8 cellular contexts compared by ENCODE assay signal in genomic region chr18:50374170-50374752, GRCh38. TPM values are rescaled to one million over a fixed set of nuclear protein-coding genes. Genes with fewer than 3 reads are reported as not detected.
DNase-seq lines count a peak whose midpoint lies in the region; ATAC-seq and TF ChIP-seq lines count a peak whose summit lies in the region.

No MANE protein-coding gene starts in this region.

- H3K27ac Mint-ChIP-seq in HFFc6: peak overlapping the region; percentile 69
- peak overlapping the region; percentile 14 to 93 for H3K27ac Mint-ChIP-seq in activated naive CD4-positive, alpha-beta T cell treated with anti-CD3 and anti-CD28 coated beads, Interleukin-2, amount 50 U/mL, for 72 hours

- H3K36me3 ChIP-seq in iPS-18a (ENCODE audit: control insufficient read depth, low read depth, low read length) (peaks cover 6% of the 10 kb centered on the region), spleen (no peaks in the 10 kb centered on the region)

- H3K4me3 Mint-ChIP-seq in HFFc6: peak overlapping the region; percentile 92

- peaks cover 24% of the 10 kb centered on the region for H3K4me1 Mint-ChIP-seq in HFFc6 (ENCODE audit: low read depth)

- no peak for ATAC-seq in activated naive CD4-positive, alpha-beta T cell treated with anti-CD3 and anti-CD28 coated beads, Interleukin-2, amount 50 U/mL, for 72 hours
- ATAC-seq in GM21367 (IDR thresholded peaks at IDR 0.05; ENCODE audit: unreplicated experiment) (no peak), GM18870 (IDR thresholded peaks at IDR 0.05; ENCODE audit: unreplicated experiment) (no peak)

- no peak overlapping the region for H3K9ac ChIP-seq in iPS-18a (ENCODE audit: low read length)

- 79 to 82% (median 81%) methylated on average over 8 of the region's 8 CpGs for WGBS in spleen, 5 donors

- H3K4me1 ChIP-seq in iPS-18a (ENCODE audit: control insufficient read depth, low read depth, low read length): peaks cover 12% of the 10 kb centered on the region
- peaks cover 3 to 20% (median 11%) of the 10 kb centered on the region in 6 donors for H3K4me1 ChIP-seq in spleen

- H3K27ac ChIP-seq in iPS-18a (ENCODE audit: low read length): no peak overlapping the region
- H3K27ac ChIP-seq in spleen: peak overlapping the region in 7 of 8 donors; percentile 55 to 87 (median 78)

- peaks cover 3% of the 10 kb centered on the region; the same call in 1 of the 2 replicates for H3K27me3 Mint-ChIP-seq in HFFc6 (ENCODE audit: insufficient read depth)

- peaks cover 9% of the 10 kb centered on the region; the same call in 1 of the 2 replicates for H3K36me3 Mint-ChIP-seq in HFFc6 (ENCODE audit: low read depth)
- H3K36me3 Mint-ChIP-seq in activated naive CD4-positive, alpha-beta T cell treated with anti-CD3 and anti-CD28 coated beads, Interleukin-2, amount 50 U/mL, for 72 hours: peaks cover 20 to 41% of the 10 kb centered on the region in 2 donors

- intact Hi-C loops in spleen (cut with DNase I; ENCODE audit: low total_unique reads): loop anchor here (10.0 kb wide), 1 partner anchor 89 kb away; the partner anchor contains the start of genes CXXC1 and MBD1

- H3K9me3 Mint-ChIP-seq in HFFc6: peaks cover 12% of the 10 kb centered on the region
- H3K9me3 Mint-ChIP-seq in activated naive CD4-positive, alpha-beta T cell treated with anti-CD3 and anti-CD28 coated beads, Interleukin-2, amount 50 U/mL, for 72 hours: peaks cover 9 to 10% of the 10 kb centered on the region in 2 donors

- TF ChIP-seq CTCF in HFFc6 (IDR thresholded peaks at IDR 0.05): no peak
- TF ChIP-seq CTCF in spleen (IDR thresholded peaks at IDR 0.05 in 8 of 11, conservative IDR thresholded peaks at IDR 0.05 in 3 of 11): no peak

- TF ChIP-seq POLR2A in spleen (IDR thresholded peaks at IDR 0.05): no peak

- peak overlapping the region; percentile 42 for H3K4me3 ChIP-seq in iPS-18a (ENCODE audit: low read length)
- peak overlapping the region in 7 of 8 donors; percentile 38 to 69 (median 57) for H3K4me3 ChIP-seq in spleen

- H3K9me3 ChIP-seq in iPS-18a (ENCODE audit: control insufficient read depth, low read depth, low read length): peaks cover 7% of the 10 kb centered on the region
- H3K9me3 ChIP-seq in spleen: peaks cover 6 to 20% (median 17%) of the 10 kb centered on the region in 8 donors

- H3K27me3 ChIP-seq in iPS-18a (ENCODE audit: control insufficient read depth, insufficient read depth, low read length) (no peaks in the 10 kb centered on the region), spleen (replicated peaks in 1 of 7) (peaks cover 0 to 10% (median 0%) of the 10 kb centered on the region in 7 donors)

- DNase-seq in HFFc6 (no peak), spleen (no peak), mucosa of gallbladder (ENCODE audit: low spot score) (no peak)
- no peak for DNase-seq in activated naive CD4-positive, alpha-beta T cell treated with anti-CD3 and anti-CD28 coated beads, Interleukin-2, amount 50 U/mL, for 72 hours (ENCODE audit: low spot score in 2 of 2)
- no peak for DNase-seq in stimulated activated CD4-positive, alpha-beta T cell treated with anti-CD3 and anti-CD28 coated beads, Interleukin-4, amount 100 ng/mL, for 24 hours

RNA-seq across cellular contexts. Expression of gene SKA1, which starts 0.6 kb away (rescaled TPM):
- 10 to 100 TPM in 5 of 6 experiments, 1 to 10 TPM in 1; 8.2 to 18.0 (median 15.7) TPM for total RNA-seq in HFFc6 (2021; fragmentation: NEBNext Ultra II Directional; extraction: Animal tissue kit (Norgen Biotek cat#: 25700))
- total RNA-seq in activated naive CD4-positive, alpha-beta T cell treated with anti-CD3 and anti-CD28 coated beads, Interleukin-2, amount 50 U/mL, for 72 hours: 10 to 100 TPM; 34.6 to 55.4 TPM
- total RNA-seq in spleen (1 to 10 TPM in 5 of 7 donors, under 1 TPM in 2; 0.66 to 4.2 (median 1.8) TPM), mucosa of gallbladder (0.55 TPM)
- 1 to 10 TPM in 2 of 3 donors, under 1 TPM in 1; 0.48 to 1.8 (median 1.6) TPM for polyA plus RNA-seq in spleen
